2 cellular contexts compared by ENCODE assay signal in the genomic region with DNA sequence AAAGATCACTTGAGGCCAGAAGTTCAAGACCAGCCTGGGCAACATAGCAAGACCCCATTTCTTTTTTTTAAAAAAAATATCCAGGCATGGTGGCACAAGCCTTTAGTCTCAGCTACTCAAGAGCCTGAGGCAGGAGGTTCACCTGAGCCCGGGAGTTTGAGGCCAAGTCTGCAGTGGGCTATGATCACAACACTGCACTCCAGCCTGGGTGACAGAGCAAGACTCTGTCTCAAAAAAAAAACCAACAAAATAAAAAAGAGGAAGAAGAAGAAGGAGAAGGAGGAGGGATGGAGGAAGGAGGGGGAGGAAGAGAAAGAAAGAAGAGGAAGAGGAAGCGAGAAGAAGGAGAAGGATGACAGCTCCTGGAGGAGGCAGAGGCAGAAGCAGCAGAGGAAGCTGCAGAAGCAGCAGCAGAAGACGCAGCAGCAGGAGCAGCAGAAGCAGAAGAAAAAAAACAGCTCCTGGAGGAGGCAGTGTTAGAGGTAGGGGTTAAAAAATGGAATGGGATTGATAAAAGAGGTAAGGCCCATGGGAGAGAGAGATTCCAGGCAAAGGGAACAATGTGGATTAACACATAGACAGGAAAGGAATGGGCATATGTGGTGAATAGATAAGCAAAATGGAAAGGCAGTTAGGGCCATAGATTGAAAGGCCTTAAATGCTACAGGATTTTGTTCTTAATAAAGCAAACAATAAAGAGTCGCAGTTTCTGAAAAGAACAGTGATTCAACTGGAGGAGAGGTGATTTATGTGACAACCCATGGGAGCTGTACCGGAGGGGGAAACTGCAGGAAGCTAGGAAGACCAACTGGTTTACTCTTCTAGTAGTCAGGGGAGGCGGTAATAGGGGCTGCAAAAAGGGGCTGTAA.
TF ChIP-seq lines count a peak whose summit lies in the region.

No MANE protein-coding gene starts in this region.

TF ChIP-seq in HEK293T, 16 proteins besides CTCF, POLR2A, EP300 and RAD21:
- no peak for TF ChIP-seq FOXK2 (IDR thresholded peaks at IDR 0.05)
- TF ChIP-seq, protein P1, sequence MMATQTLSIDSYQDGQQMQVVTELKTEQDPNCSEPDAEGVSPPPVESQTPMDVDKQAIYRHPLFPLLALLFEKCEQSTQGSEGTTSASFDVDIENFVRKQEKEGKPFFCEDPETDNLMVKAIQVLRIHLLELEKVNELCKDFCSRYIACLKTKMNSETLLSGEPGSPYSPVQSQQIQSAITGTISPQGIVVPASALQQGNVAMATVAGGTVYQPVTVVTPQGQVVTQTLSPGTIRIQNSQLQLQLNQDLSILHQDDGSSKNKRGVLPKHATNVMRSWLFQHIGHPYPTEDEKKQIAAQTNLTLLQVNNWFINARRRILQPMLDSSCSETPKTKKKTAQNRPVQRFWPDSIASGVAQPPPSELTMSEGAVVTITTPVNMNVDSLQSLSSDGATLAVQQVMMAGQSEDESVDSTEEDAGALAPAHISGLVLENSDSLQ (IDR thresholded peaks at IDR 0.05): peak; percentile 38; the same call in 1 of the 2 replicates

TF ChIP-seq in endothelial cell of umbilical vein, 7 proteins besides CTCF, POLR2A, EP300 and RAD21:
- TF ChIP-seq, protein P2, sequence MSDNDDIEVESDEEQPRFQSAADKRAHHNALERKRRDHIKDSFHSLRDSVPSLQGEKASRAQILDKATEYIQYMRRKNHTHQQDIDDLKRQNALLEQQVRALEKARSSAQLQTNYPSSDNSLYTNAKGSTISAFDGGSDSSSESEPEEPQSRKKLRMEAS (IDR thresholded peaks at IDR 0.05; ENCODE audit: insufficient read depth, insufficient read length): no peak
- peak; percentile 37 for TF ChIP-seq POLR2AphosphoS5 (IDR thresholded peaks at IDR 0.05; ENCODE audit: insufficient read depth, low read depth, low read length)
- TF ChIP-seq FOS (IDR thresholded peaks at IDR 0.05; ENCODE audit: borderline replicate concordance, insufficient read depth, low read length): peak; percentile 17
- TF ChIP-seq GATA2 (IDR thresholded peaks at IDR 0.05; ENCODE audit: insufficient read depth, insufficient read length, low read depth, low read length): peak; percentile 64
- peak; percentile 67 for TF ChIP-seq JUN (IDR thresholded peaks at IDR 0.05; ENCODE audit: borderline replicate concordance, insufficient read depth, insufficient read length, low read depth)
